13 cellular contexts compared by ENCODE assay signal in genomic region chrX:1178580-1179057, GRCh38. TPM values are rescaled to one million over a fixed set of nuclear protein-coding genes. Genes with fewer than 3 reads are reported as not detected.
DNase-seq lines count a peak whose midpoint lies in the region; ATAC-seq, FAIRE-seq and TF ChIP-seq lines count a peak whose summit lies in the region.
"Had no signal": no experiment of that assay in that cellular context is flagged by ENCODE, and none has a peak within 500 bp of the region (broad histone marks: within the 10 kb centered on the region; RNA-seq: fewer than 3 reads in every experiment).

No MANE protein-coding gene starts in this region.

- TF ChIP-seq POLR2A in A549 (IDR thresholded peaks at IDR 0.05; ENCODE audit: low read length), result no peak

- no peak for TF ChIP-seq EP300 in A549 (IDR thresholded peaks at IDR 0.05)

- H3K9me3 ChIP-seq in A549 (no peaks in the 10 kb centered on the region), iPS-15b (ENCODE audit: control insufficient read depth, insufficient read depth, low read length) (no peaks in the 10 kb centered on the region)

- POLR2A ChIA-PET in A549 (lab: Yijun Ruan, JAX), result no interaction called here

- no peak overlapping the region for H3K9ac ChIP-seq in iPS-15b (ENCODE audit: low read depth, low read length)
- H3K9ac ChIP-seq: KMS-11 had no signal

- WGBS in A549 (ENCODE audit: missing lambda C conversion rate), result 19% methylated on average over 20 of the region's 20 CpGs

- H3K4me2 ChIP-seq in A549, result peak overlapping the region; percentile 99
- H3K4me2 ChIP-seq: KMS-11 had no signal

- ATAC-seq in A549 (peak; percentile 62 to 72; a peak in 5 of 6 replicates), GM18867 (IDR thresholded peaks at IDR 0.05; ENCODE audit: unreplicated experiment) (no peak), HG03108 (IDR thresholded peaks at IDR 0.05; ENCODE audit: unreplicated experiment) (no peak), HG03280 (IDR thresholded peaks at IDR 0.05; ENCODE audit: unreplicated experiment) (no peak)
- ATAC-seq: effector memory CD8-positive, alpha-beta T cell had no signal

- H3K4me1 ChIP-seq in A549 (peaks cover 6% of the 10 kb centered on the region; the same call in 2 of the 3 replicates), iPS-15b (ENCODE audit: control insufficient read depth, insufficient read depth, low read length) (peaks cover 6% of the 10 kb centered on the region)

- H3K27me3 ChIP-seq in iPS-15b (ENCODE audit: control insufficient read depth, insufficient read depth, low read length), result peaks cover 8% of the 10 kb centered on the region

- no peak for TF ChIP-seq RAD21 in A549 (conservative IDR thresholded peaks at IDR 0.05 in 1 of 2, IDR thresholded peaks at IDR 0.05 in 1 of 2)

- peak overlapping the region; percentile 47 for H3K4me3 ChIP-seq in A549
- peak overlapping the region; percentile 3 for H3K4me3 ChIP-seq in iPS-15b (ENCODE audit: low read depth, low read length)

- DNase-seq in A549 (ENCODE audit: low read depth in 1 of 2, low spot score in 1 of 2) (peak in 1 of 2 experiments; percentile 62), EH (ENCODE audit: low read depth) (peak; percentile 65), T1000 (lab: John Stamatoyannopoulos, UW) (peak; percentile 6), GM19240 (ENCODE audit: insufficient read length, low spot score) (no peak)
- DNase-seq: activated effector memory CD4-positive, alpha-beta T cell treated with Interleukin-2 at 50 U/mL for 16 hours; COR-L47; effector memory CD8-positive, alpha-beta T cell; NCI-H524 had no signal

- no peak for FAIRE-seq in A549 (lab: Jason Lieb, UNC)

- CTCF ChIA-PET in A549 (lab: Yijun Ruan, JAX), result no interaction called here

- peak overlapping the region in 1 of 2 experiments; percentile 52; a peak in 2 of 6 replicates for H3K27ac ChIP-seq in A549
- H3K27ac ChIP-seq: KMS-11 had no signal

- H3K36me3 ChIP-seq in iPS-15b (ENCODE audit: control insufficient read depth, insufficient read depth, low read length), result no peaks in the 10 kb centered on the region

- TF ChIP-seq CTCF in A549 (IDR thresholded peaks at IDR 0.05), result no peak

TF ChIP-seq in A549, 52 proteins besides CTCF, POLR2A, EP300 and RAD21:
- no peak for TF ChIP-seq JUNB (IDR thresholded peaks at IDR 0.05)
- TF ChIP-seq, protein P1, sequence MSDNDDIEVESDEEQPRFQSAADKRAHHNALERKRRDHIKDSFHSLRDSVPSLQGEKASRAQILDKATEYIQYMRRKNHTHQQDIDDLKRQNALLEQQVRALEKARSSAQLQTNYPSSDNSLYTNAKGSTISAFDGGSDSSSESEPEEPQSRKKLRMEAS (IDR thresholded peaks at IDR 0.05), result peak; percentile 31; the same call in 1 of the 2 replicates

RNA-seq across cellular contexts. Expression of gene CRLF2, which starts 33.8 kb away (rescaled TPM):
- 0.37 and 0.57 TPM in 2 replicates for polyA plus RNA-seq in A549 (2011; rRNA removed)
- polyA plus RNA-seq in A549 (2012; cell fraction: cytosol; rRNA removed), result 0.20 and 0.22 TPM in 2 replicates
- 0.42 and 0.47 TPM in 2 replicates for polyA plus RNA-seq in A549 (2012; cell fraction: nucleus; rRNA removed)
- 0.07 to 0.25 TPM (median 0.08 TPM) in 3 replicates for polyA plus RNA-seq in A549 (2017; fragmentation: RNase III; extraction: RNeasy Plus Mini Kit Qiagen cat#74134 plus additional on column Dnase treatment)
- 0.44 and 1.2 TPM in 2 replicates for polyA minus RNA-seq in A549 (2011; rRNA and poly(A)+ RNA removed)

Comparison
In these comparisons a context has a peak if more than half of its experiments do, and no peak if none do; other contexts are left out.
1. ATAC-seq: peak in A549 (2 of 2); none in GM18867 (single experiment), HG03108 (single experiment) and HG03280 (single experiment).